8 cellular contexts compared by ENCODE assay signal in the genomic region with DNA sequence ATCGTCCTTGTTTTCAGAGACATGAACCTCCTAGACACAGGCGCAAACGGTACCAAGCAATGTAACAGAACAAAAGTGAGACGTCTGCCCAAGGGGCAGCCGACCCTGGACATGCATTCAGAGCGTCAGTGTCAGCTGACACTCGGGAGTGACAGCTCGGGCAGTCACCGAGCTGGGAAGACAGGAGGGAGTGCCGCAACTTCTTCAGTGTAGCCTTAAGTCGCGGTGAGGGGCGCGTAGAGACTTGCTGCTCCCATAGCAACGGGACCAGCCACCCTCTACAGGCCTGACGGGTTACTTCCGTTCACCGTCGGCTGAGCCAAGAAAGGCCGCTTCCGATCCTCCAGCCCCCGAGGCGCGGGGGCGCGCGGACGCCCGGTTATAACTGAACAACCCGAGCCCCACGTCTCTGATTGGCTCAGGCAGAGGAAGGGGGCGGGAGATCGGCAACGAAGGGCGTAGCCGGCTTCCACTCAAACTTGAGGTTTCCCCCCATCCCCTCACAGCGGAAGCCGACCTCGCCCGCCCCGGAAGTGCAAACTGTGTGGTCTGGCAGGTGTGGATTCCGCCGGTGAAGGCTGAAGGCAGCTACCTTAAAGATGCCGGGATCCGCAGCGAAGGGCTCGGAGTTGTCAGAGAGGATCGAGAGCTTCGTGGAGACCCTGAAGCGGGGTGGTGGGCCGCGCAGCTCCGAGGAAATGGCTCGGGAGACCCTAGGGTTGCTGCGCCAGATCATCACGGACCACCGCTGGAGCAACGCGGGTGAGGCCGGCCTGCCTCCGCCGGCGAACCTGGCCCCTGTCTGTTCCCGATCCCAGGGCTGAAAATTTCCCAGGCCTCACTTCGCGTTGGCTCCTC. TPM values are rescaled to one million over a fixed set of nuclear protein-coding genes. Genes with fewer than 3 reads are reported as not detected.
DNase-seq lines count a peak whose midpoint lies in the region; ATAC-seq and TF ChIP-seq lines count a peak whose summit lies in the region.

TSS of gene EIF2B2 (plus strand) at position 530 of the 858 bp plus-strand sequence. CDS start at position 600, 70 bp downstream.

- intact Hi-C loops in colonic mucosa (cut with DNase I), result loop anchor here (10.0 kb wide), 1 partner anchor 72 kb away; no protein-coding TSS in a partner anchor

- TF ChIP-seq CTCF in BE2C (IDR thresholded peaks at IDR 0.05; ENCODE audit: low read depth, low read length) (0 out of 2 replicates have a peak, but pooled peaks have one; percentile 17), colonic mucosa (IDR thresholded peaks at IDR 0.05) (no peak)

- H3K9ac ChIP-seq in colonic mucosa (ENCODE audit: low read depth in 2 of 2, low read length in 2 of 2), result peak within 1 kb of the TSS; percentile 73 to 92

- peaks cover 25% of the 10 kb centered on the region for H3K36me3 ChIP-seq in BE2C
- H3K36me3 ChIP-seq in colonic mucosa, result no peaks in the 10 kb centered on the region

- DNase-seq in BE2C, result peak; percentile 99
- DNase-seq in GM19240 (ENCODE audit: insufficient read length, low spot score), result peak; percentile 86
- peak; percentile 91 to 98 for DNase-seq in NCI-H526 (lab: John Stamatoyannopoulos, UW)
- DNase-seq in activated CD4-positive, alpha-beta T cell treated with anti-CD3 and anti-CD28 coated beads for 48 hours, result peak; percentile 100
- DNase-seq in colonic mucosa, result peak; percentile 99
- DNase-seq in stimulated activated CD4-positive, alpha-beta T cell treated with anti-CD3 and anti-CD28 coated beads, Interleukin-1b, Interleukin-23, amount 100 ng/mL, for 4 hours (ENCODE audit: low read depth in 2 of 2), result peak; percentile 96 to 97

- peak; percentile 96 for ATAC-seq in HG03460 (IDR thresholded peaks at IDR 0.05; ENCODE audit: unreplicated experiment)

- H3K4me1 ChIP-seq in BE2C (no peaks in the 10 kb centered on the region), colonic mucosa (peaks cover 11% of the 10 kb centered on the region)

- H3K9me3 ChIP-seq in BE2C (no peaks in the 10 kb centered on the region), colonic mucosa (no peaks in the 10 kb centered on the region)

- peak within 1 kb of the TSS; percentile 97 for H3K4me3 ChIP-seq in BE2C (ENCODE audit: low read depth, low read length)
- peak within 1 kb of the TSS; percentile 95 for H3K4me3 ChIP-seq in colonic mucosa

- H3K27me3 ChIP-seq in BE2C (no peaks in the 10 kb centered on the region), colonic mucosa (no peaks in the 10 kb centered on the region), layer of hippocampus (ENCODE audit: control insufficient read depth, insufficient read depth, low read length) (no peaks in the 10 kb centered on the region)

- H3K27ac ChIP-seq in colonic mucosa (peak within 1 kb of the TSS; percentile 90), layer of hippocampus (ENCODE audit: low read depth, low read length) (peak within 1 kb of the TSS; percentile 93)

RNA-seq across cellular contexts. Expression of gene EIF2B2, which starts in this region (rescaled TPM):
- 153 TPM for polyA plus RNA-seq in BE2C (2012; ENCODE audit: insufficient read depth, insufficient read length, low read depth)
- total RNA-seq in colonic mucosa, result 10 to 100 TPM; 34.0 to 48.9 TPM

Comparison
In these comparisons a context has a peak if more than half of its experiments do, and no peak if none do; other contexts are left out.
1. Peak in every context shown above with its lines: DNase-seq, ATAC-seq, H3K4me3 ChIP-seq and H3K27ac ChIP-seq.